1 cellular context compared by ENCODE assay signal in the genomic region with DNA sequence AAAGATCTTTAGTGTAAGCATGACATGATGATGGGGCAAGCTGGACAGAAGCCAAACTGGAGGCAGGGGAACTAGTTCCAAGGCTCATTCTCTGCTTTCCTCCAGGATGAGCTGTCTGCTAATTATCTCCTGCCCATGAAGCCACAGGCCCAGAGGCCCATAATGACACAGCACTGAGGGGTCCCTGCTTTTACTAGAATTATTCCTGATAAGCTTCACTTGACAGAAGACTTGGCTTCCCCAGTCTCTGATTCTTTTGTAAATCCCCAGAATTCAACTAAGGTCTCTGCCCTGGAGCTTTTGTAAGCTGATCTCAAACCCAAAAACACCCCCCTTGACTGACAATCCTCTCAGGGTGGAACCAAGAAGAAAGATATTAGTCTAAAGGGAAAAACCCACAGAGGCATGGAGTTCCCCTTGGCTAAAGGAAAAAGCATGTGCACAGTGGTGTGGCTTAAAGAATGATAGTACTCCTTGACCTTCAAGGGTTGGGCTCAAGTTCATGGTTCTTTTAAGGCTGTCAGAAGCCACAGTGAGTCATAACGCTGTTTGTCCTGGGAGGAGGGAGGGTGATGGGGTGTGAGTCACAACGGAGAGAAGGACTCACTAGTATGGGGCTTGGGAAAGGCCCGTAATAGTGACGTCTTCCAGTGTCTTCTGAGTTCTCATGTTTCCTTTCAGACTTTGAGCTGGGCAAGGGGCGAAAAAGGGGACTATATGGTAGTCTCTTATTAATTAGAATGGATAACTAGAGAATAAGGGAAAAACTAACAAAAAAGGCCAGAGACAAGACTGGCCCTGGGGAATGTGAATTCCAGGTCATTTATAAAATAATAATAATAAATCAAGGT.
TF ChIP-seq lines count a peak whose summit lies in the region.

No MANE protein-coding gene starts in this region.

TF ChIP-seq in WTC11, 78 proteins besides CTCF, POLR2A, EP300 and RAD21 (continued from another document):
- TF ChIP-seq, protein P1, sequence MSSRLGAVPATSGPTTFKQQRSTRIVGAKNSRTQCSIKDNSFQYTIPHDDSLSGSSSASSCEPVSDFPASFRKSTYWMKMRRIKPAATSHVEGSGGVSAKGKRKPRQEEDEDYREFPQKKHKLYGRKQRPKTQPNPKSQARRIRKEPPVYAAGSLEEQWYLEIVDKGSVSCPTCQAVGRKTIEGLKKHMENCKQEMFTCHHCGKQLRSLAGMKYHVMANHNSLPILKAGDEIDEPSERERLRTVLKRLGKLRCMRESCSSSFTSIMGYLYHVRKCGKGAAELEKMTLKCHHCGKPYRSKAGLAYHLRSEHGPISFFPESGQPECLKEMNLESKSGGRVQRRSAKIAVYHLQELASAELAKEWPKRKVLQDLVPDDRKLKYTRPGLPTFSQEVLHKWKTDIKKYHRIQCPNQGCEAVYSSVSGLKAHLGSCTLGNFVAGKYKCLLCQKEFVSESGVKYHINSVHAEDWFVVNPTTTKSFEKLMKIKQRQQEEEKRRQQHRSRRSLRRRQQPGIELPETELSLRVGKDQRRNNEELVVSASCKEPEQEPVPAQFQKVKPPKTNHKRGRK (CRISPR knock-in tag; IDR thresholded peaks at IDR 0.05; ENCODE audit: borderline replicate concordance) = no peak
- TF ChIP-seq NFATC4 (CRISPR knock-in tag; IDR thresholded peaks at IDR 0.05) = no peak
- TF ChIP-seq, protein P2, sequence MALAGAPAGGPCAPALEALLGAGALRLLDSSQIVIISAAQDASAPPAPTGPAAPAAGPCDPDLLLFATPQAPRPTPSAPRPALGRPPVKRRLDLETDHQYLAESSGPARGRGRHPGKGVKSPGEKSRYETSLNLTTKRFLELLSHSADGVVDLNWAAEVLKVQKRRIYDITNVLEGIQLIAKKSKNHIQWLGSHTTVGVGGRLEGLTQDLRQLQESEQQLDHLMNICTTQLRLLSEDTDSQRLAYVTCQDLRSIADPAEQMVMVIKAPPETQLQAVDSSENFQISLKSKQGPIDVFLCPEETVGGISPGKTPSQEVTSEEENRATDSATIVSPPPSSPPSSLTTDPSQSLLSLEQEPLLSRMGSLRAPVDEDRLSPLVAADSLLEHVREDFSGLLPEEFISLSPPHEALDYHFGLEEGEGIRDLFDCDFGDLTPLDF (CRISPR knock-in tag; IDR thresholded peaks at IDR 0.05) = no peak
- TF ChIP-seq ZNF219 (CRISPR knock-in tag; IDR thresholded peaks at IDR 0.05; ENCODE audit: borderline replicate concordance) = no peak
- TF ChIP-seq CREB1 (CRISPR knock-in tag; IDR thresholded peaks at IDR 0.05) = no peak
- no peak for TF ChIP-seq EMX1 (CRISPR knock-in tag; IDR thresholded peaks at IDR 0.05)
- TF ChIP-seq, protein P3, sequence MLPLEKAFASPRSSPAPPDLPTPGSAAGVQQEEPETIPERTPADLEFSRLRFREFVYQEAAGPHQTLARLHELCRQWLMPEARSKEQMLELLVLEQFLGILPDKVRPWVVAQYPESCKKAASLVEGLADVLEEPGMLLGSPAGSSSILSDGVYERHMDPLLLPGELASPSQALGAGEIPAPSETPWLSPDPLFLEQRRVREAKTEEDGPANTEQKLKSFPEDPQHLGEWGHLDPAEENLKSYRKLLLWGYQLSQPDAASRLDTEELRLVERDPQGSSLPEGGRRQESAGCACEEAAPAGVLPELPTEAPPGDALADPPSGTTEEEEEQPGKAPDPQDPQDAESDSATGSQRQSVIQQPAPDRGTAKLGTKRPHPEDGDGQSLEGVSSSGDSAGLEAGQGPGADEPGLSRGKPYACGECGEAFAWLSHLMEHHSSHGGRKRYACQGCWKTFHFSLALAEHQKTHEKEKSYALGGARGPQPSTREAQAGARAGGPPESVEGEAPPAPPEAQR (CRISPR knock-in tag; IDR thresholded peaks at IDR 0.05) = no peak
- no peak for TF ChIP-seq OVOL2 (CRISPR knock-in tag; IDR thresholded peaks at IDR 0.05; ENCODE audit: borderline replicate concordance)
- TF ChIP-seq, protein P4, sequence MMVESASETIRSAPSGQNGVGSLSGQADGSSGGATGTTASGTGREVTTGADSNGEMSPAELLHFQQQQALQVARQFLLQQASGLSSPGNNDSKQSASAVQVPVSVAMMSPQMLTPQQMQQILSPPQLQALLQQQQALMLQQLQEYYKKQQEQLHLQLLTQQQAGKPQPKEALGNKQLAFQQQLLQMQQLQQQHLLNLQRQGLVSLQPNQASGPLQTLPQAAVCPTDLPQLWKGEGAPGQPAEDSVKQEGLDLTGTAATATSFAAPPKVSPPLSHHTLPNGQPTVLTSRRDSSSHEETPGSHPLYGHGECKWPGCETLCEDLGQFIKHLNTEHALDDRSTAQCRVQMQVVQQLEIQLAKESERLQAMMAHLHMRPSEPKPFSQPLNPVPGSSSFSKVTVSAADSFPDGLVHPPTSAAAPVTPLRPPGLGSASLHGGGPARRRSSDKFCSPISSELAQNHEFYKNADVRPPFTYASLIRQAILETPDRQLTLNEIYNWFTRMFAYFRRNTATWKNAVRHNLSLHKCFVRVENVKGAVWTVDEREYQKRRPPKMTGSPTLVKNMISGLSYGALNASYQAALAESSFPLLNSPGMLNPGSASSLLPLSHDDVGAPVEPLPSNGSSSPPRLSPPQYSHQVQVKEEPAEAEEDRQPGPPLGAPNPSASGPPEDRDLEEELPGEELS (CRISPR knock-in tag; IDR thresholded peaks at IDR 0.05) = no peak
- no peak for TF ChIP-seq TEAD4 (CRISPR knock-in tag; IDR thresholded peaks at IDR 0.05)
- TF ChIP-seq, protein P5, sequence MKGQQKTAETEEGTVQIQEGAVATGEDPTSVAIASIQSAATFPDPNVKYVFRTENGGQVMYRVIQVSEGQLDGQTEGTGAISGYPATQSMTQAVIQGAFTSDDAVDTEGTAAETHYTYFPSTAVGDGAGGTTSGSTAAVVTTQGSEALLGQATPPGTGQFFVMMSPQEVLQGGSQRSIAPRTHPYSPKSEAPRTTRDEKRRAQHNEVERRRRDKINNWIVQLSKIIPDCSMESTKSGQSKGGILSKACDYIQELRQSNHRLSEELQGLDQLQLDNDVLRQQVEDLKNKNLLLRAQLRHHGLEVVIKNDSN (CRISPR knock-in tag; IDR thresholded peaks at IDR 0.05) = no peak
- TF ChIP-seq NFYB (CRISPR knock-in tag; conservative IDR thresholded peaks at IDR 0.05; ENCODE audit: low read depth) = no peak
- TF ChIP-seq TEAD1 (CRISPR knock-in tag; IDR thresholded peaks at IDR 0.05) = no peak
TF ChIP-seq in WTC11: peak in this region for 0.
